In the genomic region with DNA sequence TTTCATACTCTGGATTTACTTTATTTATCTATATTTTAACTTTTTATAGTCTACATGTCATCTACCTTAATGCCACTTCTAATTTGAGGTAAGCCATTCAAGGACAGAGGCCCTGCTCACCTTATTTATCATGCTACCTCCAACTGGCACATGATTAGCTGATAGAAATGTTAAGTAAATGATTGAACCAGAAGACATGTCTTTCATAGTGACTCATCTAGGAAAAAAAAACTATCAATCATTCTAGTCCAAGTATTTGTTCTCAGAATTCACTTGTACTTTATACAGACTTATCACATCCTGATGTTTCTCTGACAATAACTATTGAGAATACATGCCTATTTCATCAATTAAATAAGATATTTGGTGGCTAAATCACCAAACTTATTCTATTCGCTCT, we compare ENCODE assay signal across 18 cellular contexts.
DNase-seq lines count a peak whose midpoint lies in the region; ATAC-seq and TF ChIP-seq lines count a peak whose summit lies in the region.
"Had no signal": no experiment of that assay in that cellular context is flagged by ENCODE, and none has a peak within 500 bp of the region (broad histone marks: within the 10 kb centered on the region; RNA-seq: fewer than 3 reads in every experiment).

No MANE protein-coding gene starts in this region.

- H3K27ac Mint-ChIP-seq in stimulated activated effector memory CD8-positive, alpha-beta T cell treated with anti-CD3 and anti-CD28 coated beads, Interleukin-12 subunit alpha, Interleukin-12 subunit beta, amount 100 ng/mL, for 72 hours = no peak overlapping the region
- H3K27ac Mint-ChIP-seq: B cell; CD8-positive, alpha-beta T cell; HFFc6 had no signal

- H3K9me3 Mint-ChIP-seq in stimulated activated effector memory CD8-positive, alpha-beta T cell treated with anti-CD3 and anti-CD28 coated beads, Interleukin-12 subunit alpha, Interleukin-12 subunit beta, amount 100 ng/mL, for 72 hours = peaks cover 16% of the 10 kb centered on the region
- H3K9me3 Mint-ChIP-seq: HFFc6 had no signal

- TF ChIP-seq CTCF in hepatocyte (IDR thresholded peaks at IDR 0.05; ENCODE audit: poor library complexity) = no peak

- ATAC-seq in stimulated activated effector memory CD8-positive, alpha-beta T cell treated with anti-CD3 and anti-CD28 coated beads, Interleukin-12 subunit alpha, Interleukin-12 subunit beta, amount 100 ng/mL, for 72 hours = no peak
- ATAC-seq in GM18861 (IDR thresholded peaks at IDR 0.05; ENCODE audit: unreplicated experiment) = no peak
- ATAC-seq: CD8-positive, alpha-beta T cell; HCT116 had no signal

- no peaks in the 10 kb centered on the region for H3K79me2 ChIP-seq in hepatocyte

- H3K4me1 ChIP-seq in hepatocyte (ENCODE audit: insufficient read depth) = no peaks in the 10 kb centered on the region

- in situ Hi-C loops in Caki2 (cut with HindIII; ENCODE audit: low pct_unique_long_range_greater_than_20kb, low sequenced_read_pairs) = no loop called here
- in situ Hi-C loops in G401 (cut with HindIII; ENCODE audit: low sequenced_read_pairs) = no loop called here

- no peaks in the 10 kb centered on the region for H3K4me1 Mint-ChIP-seq in stimulated activated effector memory CD8-positive, alpha-beta T cell treated with anti-CD3 and anti-CD28 coated beads, Interleukin-12 subunit alpha, Interleukin-12 subunit beta, amount 100 ng/mL, for 72 hours
- H3K4me1 Mint-ChIP-seq: B cell had no signal

- no peaks in the 10 kb centered on the region for H4K20me1 ChIP-seq in hepatocyte (ENCODE audit: insufficient read depth, poor library complexity, severe bottlenecking)
- H4K20me1 ChIP-seq: BLaER1 treated with 17β-estradiol and CSF1 and Interleukin-3, amounts not matched to agents 10 nM and 100 nM had no signal

- no peaks in the 10 kb centered on the region for H3K36me3 Mint-ChIP-seq in stimulated activated effector memory CD8-positive, alpha-beta T cell treated with anti-CD3 and anti-CD28 coated beads, Interleukin-12 subunit alpha, Interleukin-12 subunit beta, amount 100 ng/mL, for 72 hours
- H3K36me3 Mint-ChIP-seq: CD8-positive, alpha-beta T cell had no signal

- H3K4me3 ChIP-seq in hepatocyte = no peak overlapping the region
- H3K4me3 ChIP-seq: BLaER1 treated with 17β-estradiol and CSF1 and Interleukin-3, amounts not matched to agents 10 nM and 100 nM had no signal

- H3K4me3 Mint-ChIP-seq in stimulated activated effector memory CD8-positive, alpha-beta T cell treated with anti-CD3 and anti-CD28 coated beads, Interleukin-12 subunit alpha, Interleukin-12 subunit beta, amount 100 ng/mL, for 72 hours = no peak overlapping the region
- H3K4me3 Mint-ChIP-seq: B cell; CD8-positive, alpha-beta T cell; HFFc6 had no signal

- no peak overlapping the region for H2AFZ ChIP-seq in hepatocyte

- H3K9me3 ChIP-seq in hepatocyte (ENCODE audit: low read depth) = no peaks in the 10 kb centered on the region

- H3K36me3 ChIP-seq in hepatocyte (replicated peaks; ENCODE audit: insufficient read depth, low read depth) = no peaks in the 10 kb centered on the region

- peak; percentile 39 for DNase-seq in Caki2 (ENCODE audit: low read depth)
- peak; percentile 18 for DNase-seq in hepatocyte (ENCODE audit: low spot score)
- DNase-seq in kidney tubule cell (ENCODE audit: low spot score) = peak; percentile 85
- DNase-seq in G401 (ENCODE audit: low spot score) = no peak
- DNase-seq in stimulated activated effector memory CD8-positive, alpha-beta T cell treated with anti-CD3 and anti-CD28 coated beads, Interleukin-12 subunit alpha, Interleukin-12 subunit beta, amount 100 ng/mL, for 72 hours (ENCODE audit: low spot score in 2 of 2) = no peak
- DNase-seq in NCI-H1694 (lab: John Stamatoyannopoulos, UW) = no peak
- DNase-seq: 8988T; CD8-positive, alpha-beta T cell; GDM1; GOT3; H7; HFFc6; IMR-90 had no signal

- no peak overlapping the region for H3K4me2 ChIP-seq in hepatocyte
- H3K4me2 ChIP-seq: BLaER1 treated with 17β-estradiol and CSF1 and Interleukin-3, amounts not matched to agents 10 nM and 100 nM had no signal

- no peaks in the 10 kb centered on the region for H3K27me3 ChIP-seq in hepatocyte
- H3K27me3 ChIP-seq: BLaER1 treated with 17β-estradiol and CSF1 and Interleukin-3, amounts not matched to agents 10 nM and 100 nM had no signal

- no peaks in the 10 kb centered on the region for H3K9me2 ChIP-seq in hepatocyte (replicated peaks; ENCODE audit: insufficient read depth)

- no peak overlapping the region for H3K27ac ChIP-seq in hepatocyte
- H3K27ac ChIP-seq: BLaER1 treated with 17β-estradiol and CSF1 and Interleukin-3, amounts not matched to agents 10 nM and 100 nM; HL-60 had no signal

- WGBS in hepatocyte (ENCODE audit: low lambda C conversion rate, missing lambda C conversion rate) = 96% methylated on average over 1 of the region's 1 CpG

Comparison
In these comparisons a context has a peak if more than half of its experiments do, and no peak if none do; other contexts are left out.
1. DNase-seq: peak in Caki2 (single experiment), hepatocyte (single experiment) and kidney tubule cell (single experiment); none in G401 (single experiment), stimulated activated effector memory CD8-positive, alpha-beta T cell treated with anti-CD3 and anti-CD28 coated beads, Interleukin-12 subunit alpha, Interleukin-12 subunit beta, amount 100 ng/mL, for 72 hours (0 of 2) and NCI-H1694 (single experiment).